Comparison of ENCODE assay signal across 19 cellular contexts in the genomic region with DNA sequence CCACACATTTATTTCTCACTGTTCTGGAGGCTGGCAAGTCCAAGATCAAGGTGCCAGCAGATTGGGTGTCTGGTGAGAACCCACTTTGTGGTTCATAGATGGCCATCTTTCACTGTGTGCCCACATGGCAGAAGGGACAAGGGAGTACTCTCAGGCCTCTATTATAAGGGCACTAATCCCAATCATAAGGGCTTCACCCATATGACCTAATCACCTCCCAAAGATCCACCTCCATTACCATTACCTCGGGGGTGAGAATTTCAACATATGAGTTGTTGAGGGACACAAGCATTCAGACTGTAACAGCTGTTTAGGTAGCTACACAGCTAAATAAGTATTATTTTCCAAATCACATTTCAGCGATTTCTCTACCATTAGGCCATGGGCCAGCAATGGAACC. TPM values are rescaled to one million over a fixed set of nuclear protein-coding genes. Genes with fewer than 3 reads are reported as not detected.
"Had no signal": no experiment of that assay in that cellular context is flagged by ENCODE, and none has a peak within 500 bp of the region (broad histone marks: within the 10 kb centered on the region; RNA-seq: fewer than 3 reads in every experiment).

No MANE protein-coding gene starts in this region.

- H3K4me3 Mint-ChIP-seq: activated CD8-positive, alpha-beta memory T cell treated with anti-CD3 and anti-CD28 coated beads, Interleukin-2, amount 10 ng/mL, durations not matched to agents 7 days and 5 days; activated naive CD8-positive, alpha-beta T cell; naive thymus-derived CD4-positive, alpha-beta T cell; stimulated activated effector memory CD8-positive, alpha-beta T cell treated with anti-CD3 and anti-CD28 coated beads, Interleukin-12 subunit alpha, Interleukin-12 subunit beta, amount 100 ng/mL, for 72 hours had no signal

- H3K36me3 ChIP-seq: gastroesophageal sphincter, upper lobe of left lung had no signal

- H3K4me3 ChIP-seq: gastroesophageal sphincter, skin epidermis, upper lobe of left lung had no signal

- H3K9me3 ChIP-seq: gastroesophageal sphincter, upper lobe of left lung had no signal

- H3K27me3 ChIP-seq: upper lobe of left lung had no signal

- ATAC-seq: activated CD8-positive, alpha-beta memory T cell treated with anti-CD3 and anti-CD28 coated beads, Interleukin-2, amount 10 ng/mL, durations not matched to agents 7 days and 5 days; gastroesophageal sphincter; naive thymus-derived CD4-positive, alpha-beta T cell; stimulated activated effector memory CD8-positive, alpha-beta T cell treated with anti-CD3 and anti-CD28 coated beads, Interleukin-12 subunit alpha, Interleukin-12 subunit beta, amount 100 ng/mL, for 72 hours had no signal

- H3K36me3 Mint-ChIP-seq: activated CD8-positive, alpha-beta memory T cell treated with anti-CD3 and anti-CD28 coated beads, Interleukin-2, amount 10 ng/mL, durations not matched to agents 7 days and 5 days; activated naive CD8-positive, alpha-beta T cell; naive thymus-derived CD4-positive, alpha-beta T cell; stimulated activated effector memory CD8-positive, alpha-beta T cell treated with anti-CD3 and anti-CD28 coated beads, Interleukin-12 subunit alpha, Interleukin-12 subunit beta, amount 100 ng/mL, for 72 hours had no signal

- H3K27me3 Mint-ChIP-seq: activated naive CD8-positive, alpha-beta T cell had no signal

- H3K9me3 Mint-ChIP-seq: naive thymus-derived CD4-positive, alpha-beta T cell; stimulated activated effector memory CD8-positive, alpha-beta T cell treated with anti-CD3 and anti-CD28 coated beads, Interleukin-12 subunit alpha, Interleukin-12 subunit beta, amount 100 ng/mL, for 72 hours had no signal

- DNase-seq: activated CD4-positive, alpha-beta T cell treated with anti-CD3 and anti-CD28 coated beads for 1 hour; activated CD4-positive, alpha-beta T cell treated with anti-CD3 and anti-CD28 coated beads, Interleukin-2, amount 50 U/mL, for 48 hours; activated CD8-positive, alpha-beta memory T cell treated with anti-CD3 and anti-CD28 coated beads, Interleukin-2, amount 10 ng/mL, durations not matched to agents 7 days and 5 days; activated gamma-delta T cell; activated T-cell treated with anti-CD3 and anti-CD28 coated beads, Interleukin-2, amount 50 U/mL, for 48 hours; aorta; effector CD4-positive, alpha-beta T cell; kidney; midbrain; naive thymus-derived CD4-positive, alpha-beta T cell; retina; SW 1271; upper lobe of left lung had no signal

RNA-seq across cellular contexts. Expression of a gene that starts 2.5 kb away (rescaled TPM):
- total RNA-seq: activated CD8-positive, alpha-beta memory T cell treated with anti-CD3 and anti-CD28 coated beads, Interleukin-2, amount 10 ng/mL, durations not matched to agents 7 days and 5 days; bronchial epithelial cell; gastroesophageal sphincter; kidney; subcutaneous adipose tissue had no signal
- polyA plus RNA-seq: aorta had no signal
